ENCODE assay signal across 1 cellular context in genomic region chr3:99848433-99848832, GRCh38.
TF ChIP-seq lines count a peak whose summit lies in the region.

No MANE protein-coding gene starts in this region.

TF ChIP-seq in HepG2, 621 proteins besides CTCF, POLR2A, EP300 and RAD21 (continued from another document):
- TF ChIP-seq TFDP2 (CRISPR knock-in tag; IDR thresholded peaks at IDR 0.05), result no peak
- TF ChIP-seq JARID2 (CRISPR knock-in tag; IDR thresholded peaks at IDR 0.05; ENCODE audit: insufficient replicate concordance), result no peak
- peak; percentile 59 for TF ChIP-seq AGO2 (optimal IDR thresholded peaks at IDR 0.05; ENCODE audit: low read depth, low read length)
- no peak for TF ChIP-seq ZNF3 (CRISPR knock-in tag; IDR thresholded peaks at IDR 0.05)
- no peak for TF ChIP-seq DR1 (CRISPR knock-in tag; IDR thresholded peaks at IDR 0.05)
- TF ChIP-seq POLR2G (IDR thresholded peaks at IDR 0.05; ENCODE audit: low read depth, low read length), result peak; percentile 69
- TF ChIP-seq JDP2 (CRISPR knock-in tag; IDR thresholded peaks at IDR 0.05; ENCODE audit: borderline replicate concordance), result no peak
- TF ChIP-seq, protein P1, sequence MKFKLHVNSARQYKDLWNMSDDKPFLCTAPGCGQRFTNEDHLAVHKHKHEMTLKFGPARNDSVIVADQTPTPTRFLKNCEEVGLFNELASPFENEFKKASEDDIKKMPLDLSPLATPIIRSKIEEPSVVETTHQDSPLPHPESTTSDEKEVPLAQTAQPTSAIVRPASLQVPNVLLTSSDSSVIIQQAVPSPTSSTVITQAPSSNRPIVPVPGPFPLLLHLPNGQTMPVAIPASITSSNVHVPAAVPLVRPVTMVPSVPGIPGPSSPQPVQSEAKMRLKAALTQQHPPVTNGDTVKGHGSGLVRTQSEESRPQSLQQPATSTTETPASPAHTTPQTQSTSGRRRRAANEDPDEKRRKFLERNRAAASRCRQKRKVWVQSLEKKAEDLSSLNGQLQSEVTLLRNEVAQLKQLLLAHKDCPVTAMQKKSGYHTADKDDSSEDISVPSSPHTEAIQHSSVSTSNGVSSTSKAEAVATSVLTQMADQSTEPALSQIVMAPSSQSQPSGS (CRISPR knock-in tag; IDR thresholded peaks at IDR 0.05), result 0 out of 2 replicates have a peak, but pooled peaks have one; percentile 13
- TF ChIP-seq HOXA9 (CRISPR knock-in tag; IDR thresholded peaks at IDR 0.05; ENCODE audit: borderline replicate concordance), result no peak
- TF ChIP-seq ZNF607 (CRISPR knock-in tag; IDR thresholded peaks at IDR 0.05; ENCODE audit: borderline replicate concordance), result no peak
- TF ChIP-seq, protein P2, sequence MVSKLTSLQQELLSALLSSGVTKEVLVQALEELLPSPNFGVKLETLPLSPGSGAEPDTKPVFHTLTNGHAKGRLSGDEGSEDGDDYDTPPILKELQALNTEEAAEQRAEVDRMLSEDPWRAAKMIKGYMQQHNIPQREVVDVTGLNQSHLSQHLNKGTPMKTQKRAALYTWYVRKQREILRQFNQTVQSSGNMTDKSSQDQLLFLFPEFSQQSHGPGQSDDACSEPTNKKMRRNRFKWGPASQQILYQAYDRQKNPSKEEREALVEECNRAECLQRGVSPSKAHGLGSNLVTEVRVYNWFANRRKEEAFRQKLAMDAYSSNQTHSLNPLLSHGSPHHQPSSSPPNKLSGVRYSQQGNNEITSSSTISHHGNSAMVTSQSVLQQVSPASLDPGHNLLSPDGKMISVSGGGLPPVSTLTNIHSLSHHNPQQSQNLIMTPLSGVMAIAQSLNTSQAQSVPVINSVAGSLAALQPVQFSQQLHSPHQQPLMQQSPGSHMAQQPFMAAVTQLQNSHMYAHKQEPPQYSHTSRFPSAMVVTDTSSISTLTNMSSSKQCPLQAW (CRISPR knock-in tag; IDR thresholded peaks at IDR 0.05), result 0 out of 2 replicates have a peak, but pooled peaks have one; percentile 17
- TF ChIP-seq ZNF644 (CRISPR knock-in tag; IDR thresholded peaks at IDR 0.05; ENCODE audit: low read depth), result 0 out of 2 replicates have a peak, but pooled peaks have one; percentile 13
- no peak for TF ChIP-seq TFE3 (CRISPR knock-in tag; IDR thresholded peaks at IDR 0.05)
- TF ChIP-seq, protein P3, sequence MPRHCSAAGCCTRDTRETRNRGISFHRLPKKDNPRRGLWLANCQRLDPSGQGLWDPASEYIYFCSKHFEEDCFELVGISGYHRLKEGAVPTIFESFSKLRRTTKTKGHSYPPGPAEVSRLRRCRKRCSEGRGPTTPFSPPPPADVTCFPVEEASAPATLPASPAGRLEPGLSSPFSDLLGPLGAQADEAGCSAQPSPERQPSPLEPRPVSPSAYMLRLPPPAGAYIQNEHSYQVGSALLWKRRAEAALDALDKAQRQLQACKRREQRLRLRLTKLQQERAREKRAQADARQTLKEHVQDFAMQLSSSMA (CRISPR knock-in tag; IDR thresholded peaks at IDR 0.05), result no peak
- TF ChIP-seq, protein P4, sequence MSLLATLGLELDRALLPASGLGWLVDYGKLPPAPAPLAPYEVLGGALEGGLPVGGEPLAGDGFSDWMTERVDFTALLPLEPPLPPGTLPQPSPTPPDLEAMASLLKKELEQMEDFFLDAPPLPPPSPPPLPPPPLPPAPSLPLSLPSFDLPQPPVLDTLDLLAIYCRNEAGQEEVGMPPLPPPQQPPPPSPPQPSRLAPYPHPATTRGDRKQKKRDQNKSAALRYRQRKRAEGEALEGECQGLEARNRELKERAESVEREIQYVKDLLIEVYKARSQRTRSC (CRISPR knock-in tag; IDR thresholded peaks at IDR 0.05; ENCODE audit: low read depth), result no peak
- TF ChIP-seq, protein P5, sequence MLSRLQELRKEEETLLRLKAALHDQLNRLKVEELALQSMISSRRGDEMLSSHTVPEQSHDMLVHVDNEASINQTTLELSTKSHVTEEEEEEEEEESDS (CRISPR knock-in tag; IDR thresholded peaks at IDR 0.05; ENCODE audit: borderline replicate concordance), result no peak
- no peak for TF ChIP-seq NR3C1 (CRISPR knock-in tag; IDR thresholded peaks at IDR 0.05)
- TF ChIP-seq, protein P6, sequence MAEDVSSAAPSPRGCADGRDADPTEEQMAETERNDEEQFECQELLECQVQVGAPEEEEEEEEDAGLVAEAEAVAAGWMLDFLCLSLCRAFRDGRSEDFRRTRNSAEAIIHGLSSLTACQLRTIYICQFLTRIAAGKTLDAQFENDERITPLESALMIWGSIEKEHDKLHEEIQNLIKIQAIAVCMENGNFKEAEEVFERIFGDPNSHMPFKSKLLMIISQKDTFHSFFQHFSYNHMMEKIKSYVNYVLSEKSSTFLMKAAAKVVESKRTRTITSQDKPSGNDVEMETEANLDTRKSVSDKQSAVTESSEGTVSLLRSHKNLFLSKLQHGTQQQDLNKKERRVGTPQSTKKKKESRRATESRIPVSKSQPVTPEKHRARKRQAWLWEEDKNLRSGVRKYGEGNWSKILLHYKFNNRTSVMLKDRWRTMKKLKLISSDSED (CRISPR knock-in tag; IDR thresholded peaks at IDR 0.05), result no peak
- TF ChIP-seq ZBTB38 (CRISPR knock-in tag; IDR thresholded peaks at IDR 0.05), result no peak
- peak; percentile 69; the same call in 1 of the 2 replicates for TF ChIP-seq ZC3H13 (CRISPR knock-in tag; IDR thresholded peaks at IDR 0.05)
- TF ChIP-seq SIN3A (IDR thresholded peaks at IDR 0.05; ENCODE audit: borderline replicate concordance, low read depth, low read length), result no peak
